Comparison of ENCODE assay signal across 12 cellular contexts in the genomic region with DNA sequence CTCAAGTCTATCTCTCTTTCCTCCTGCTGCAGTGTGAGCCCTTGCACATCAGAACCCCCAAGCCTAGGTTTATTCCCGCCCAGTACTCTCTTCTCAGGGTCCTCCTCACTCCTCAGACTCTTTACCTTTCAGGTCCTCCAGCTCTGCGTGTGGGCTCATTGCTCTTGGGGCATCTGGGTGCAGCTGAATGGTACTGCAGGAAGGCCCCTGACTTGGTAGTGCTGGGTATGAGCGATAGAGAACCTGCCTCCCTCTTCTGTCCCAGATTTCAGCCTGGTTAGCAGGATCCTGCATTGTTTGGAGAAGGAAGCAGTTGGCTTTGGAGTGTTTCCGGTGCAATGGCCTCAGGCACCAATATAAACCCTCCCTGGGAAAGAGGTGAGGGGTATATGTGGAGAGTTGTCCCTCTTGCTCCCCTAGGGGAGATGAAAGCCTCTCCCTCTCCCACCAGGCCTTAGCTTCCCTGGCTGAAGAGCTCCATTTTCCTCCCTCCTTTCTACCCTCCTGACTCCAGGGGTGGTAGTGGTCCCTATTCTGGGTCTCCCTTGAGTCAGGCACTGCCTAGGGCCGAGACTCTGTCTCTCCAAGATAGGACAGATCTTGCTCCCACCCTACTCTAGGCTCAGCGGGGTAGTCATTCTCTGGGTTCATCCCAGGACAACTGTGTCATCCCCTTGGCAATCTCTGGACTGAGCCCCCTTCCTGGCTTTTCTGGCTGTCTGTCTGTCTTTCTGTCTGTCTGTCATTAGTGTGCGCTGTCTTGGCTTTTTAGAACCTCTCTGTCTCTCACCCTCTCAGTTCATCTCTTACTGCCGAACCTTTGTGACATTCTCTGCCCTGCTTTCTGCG. TPM values are rescaled to one million over a fixed set of nuclear protein-coding genes. Genes with fewer than 3 reads are reported as not detected.
A peak's percentile ranks its signal among the peaks of the same experiment; 100 is the strongest.
DNase-seq lines count a peak whose midpoint lies in the region; ATAC-seq and TF ChIP-seq lines count a peak whose summit lies in the region.
"Had no signal": no experiment of that assay in that cellular context is flagged by ENCODE, and none has a peak within 500 bp of the region (broad histone marks: within the 10 kb centered on the region; RNA-seq: fewer than 3 reads in every experiment).

No MANE protein-coding gene starts in this region.

- H3K9me3 ChIP-seq in SK-N-SH (no peaks in the 10 kb centered on the region), mesodermal cell (ENCODE audit: control insufficient read depth, low read length) (no peaks in the 10 kb centered on the region)

- H3K9ac ChIP-seq in SK-N-SH, result no peak overlapping the region

- no peak for TF ChIP-seq EP300 in SK-N-SH (IDR thresholded peaks at IDR 0.05; ENCODE audit: borderline replicate concordance in 1 of 2, low read depth in 1 of 2, low read length in 1 of 2)

- peak; percentile 55 for DNase-seq in SK-N-SH
- DNase-seq in choroid plexus epithelial cell (ENCODE audit: low read depth), result no peak
- DNase-seq in type B pancreatic cell (ENCODE audit: extremely low spot score, unreplicated experiment), result no peak
- no peak for DNase-seq in KG1 (lab: John Stamatoyannopoulos, UW)
- DNase-seq in GF-D8 (lab: John Stamatoyannopoulos, UW), result no peak
- no peak for DNase-seq in activated CD4-positive, CD25-positive, alpha-beta regulatory T cell (lab: John Stamatoyannopoulos, UW)
- DNase-seq: activated CD4-positive, alpha-beta T cell treated with anti-CD3 and anti-CD28 coated beads, Interleukin-2, amount 10 ng/mL, durations not matched to agents 24 days and 14 days; NK-92 treated with Interleukin-12 subunit alpha and Interleukin-12 subunit beta, amount 100 ng/mL, for 24 hours had no signal

- no peak overlapping the region for H2AFZ ChIP-seq in SK-N-SH (ENCODE audit: low read depth)

- peaks cover 53% of the 10 kb centered on the region for H4K20me1 ChIP-seq in SK-N-SH (ENCODE audit: insufficient read depth)

- peaks cover 4% of the 10 kb centered on the region for H3F3A ChIP-seq in SK-N-SH (replicated peaks; ENCODE audit: insufficient read depth)

- POLR2A ChIA-PET in SK-N-SH (lab: Yijun Ruan, JAX), result interaction anchor here (0.5 to 1.4 kb wide), 3 partner anchors 15 to 399 kb away, joined by 3 to 7 read pairs (median 3); partner anchors contain the start of gene LRP1-AS

- H3K4me3 Mint-ChIP-seq in type B pancreatic cell, result peak overlapping the region; percentile 92
- H3K4me3 Mint-ChIP-seq: activated CD4-positive, alpha-beta T cell treated with anti-CD3 and anti-CD28 coated beads, Interleukin-2, amount 10 ng/mL, durations not matched to agents 24 days and 14 days; central memory CD8-positive, alpha-beta T cell had no signal

- ATAC-seq in SK-N-SH treated with all-trans-retinoic acid at 6 μM for 48 hours, result no peak

- no peaks in the 10 kb centered on the region for H3K27me3 ChIP-seq in SK-N-SH (ENCODE audit: insufficient read depth)

- no peaks in the 10 kb centered on the region for H3K9me3 Mint-ChIP-seq in type B pancreatic cell
- H3K9me3 Mint-ChIP-seq: activated CD4-positive, alpha-beta T cell treated with anti-CD3 and anti-CD28 coated beads, Interleukin-2, amount 10 ng/mL, durations not matched to agents 24 days and 14 days; central memory CD8-positive, alpha-beta T cell had no signal

- no peak for TF ChIP-seq CTCF in SK-N-SH (IDR thresholded peaks at IDR 0.05)
- TF ChIP-seq CTCF in choroid plexus epithelial cell (conservative IDR thresholded peaks at IDR 0.05; ENCODE audit: low read depth, low read length), result no peak
- no peak for TF ChIP-seq CTCF in type B pancreatic cell (conservative IDR thresholded peaks at IDR 0.05)

- CTCF ChIA-PET in SK-N-SH (lab: Yijun Ruan, JAX), result interaction anchor here (0.6 to 23.5 kb wide), 12 partner anchors 7 to 302 kb away, joined by 3 to 643 read pairs (median 4); partner anchors contain the start of gene INHBC

- no peaks in the 10 kb centered on the region for H3K36me3 ChIP-seq in SK-N-SH (replicated peaks in 1 of 2; ENCODE audit: control insufficient read depth in 1 of 2, insufficient read depth in 2 of 2, low read length in 1 of 2)
- H3K36me3 ChIP-seq in mesodermal cell (ENCODE audit: control insufficient read depth, insufficient read depth, low read length), result peaks cover 10% of the 10 kb centered on the region

- H3K9me2 ChIP-seq in SK-N-SH, result no peaks in the 10 kb centered on the region

- peak overlapping the region; percentile 99 for H3K4me2 ChIP-seq in SK-N-SH

- H3K27ac ChIP-seq in SK-N-SH (ENCODE audit: low read depth in 2 of 2, low read length in 1 of 2), result peak overlapping the region; percentile 30 to 60; a peak in 3 of 4 replicates
- H3K27ac ChIP-seq in mesodermal cell (ENCODE audit: low read depth, low read length, severe bottlenecking), result peak overlapping the region; percentile 59

- H3K36me3 Mint-ChIP-seq in type B pancreatic cell, result no peaks in the 10 kb centered on the region

- H3K4me1 ChIP-seq in SK-N-SH (ENCODE audit: control insufficient read depth in 1 of 2, insufficient read depth in 2 of 2, low read depth in 1 of 2, low read length in 1 of 2) (peaks cover 46 to 63% of the 10 kb centered on the region in 2 experiments), mesodermal cell (ENCODE audit: control insufficient read depth, insufficient read depth, low read length, poor library complexity, severe bottlenecking) (peaks cover 68% of the 10 kb centered on the region)

- 72% methylated on average over 9 of the region's 9 CpGs for WGBS in SK-N-SH (ENCODE audit: low lambda C conversion rate)
- 84 to 85% methylated on average over 7 of the region's 9 CpGs for whole genome bisulfite sequencing in mesodermal cell (ENCODE audit: insufficient coverage in 2 of 2), 2 experiments

- no peaks in the 10 kb centered on the region for H3K27me3 Mint-ChIP-seq in type B pancreatic cell

- H3K4me3 ChIP-seq in SK-N-SH (ENCODE audit: low read depth in 2 of 2, low read length in 1 of 2) (peak overlapping the region in 1 of 2 experiments; percentile 96; a peak in 1 of 4 replicates), choroid plexus epithelial cell (ENCODE audit: low read depth, low read length) (peak overlapping the region; percentile 85), mesodermal cell (ENCODE audit: extremely low read depth, insufficient read depth, low read length, poor library complexity, severe bottlenecking) (peak overlapping the region; percentile 15)

- peaks cover 65% of the 10 kb centered on the region for H3K4me1 Mint-ChIP-seq in type B pancreatic cell (ENCODE audit: unreplicated experiment)
- H3K4me1 Mint-ChIP-seq: central memory CD8-positive, alpha-beta T cell had no signal

- peak overlapping the region; percentile 27 for H3K27ac Mint-ChIP-seq in type B pancreatic cell
- H3K27ac Mint-ChIP-seq: activated CD4-positive, alpha-beta T cell treated with anti-CD3 and anti-CD28 coated beads, Interleukin-2, amount 10 ng/mL, durations not matched to agents 24 days and 14 days had no signal

- no peak for TF ChIP-seq RAD21 in SK-N-SH (IDR thresholded peaks at IDR 0.05; ENCODE audit: low read length)

- peaks cover 74% of the 10 kb centered on the region for H3K79me2 ChIP-seq in SK-N-SH (ENCODE audit: insufficient read depth)

TF ChIP-seq in SK-N-SH treated with all-trans-retinoic acid at 6 μM for 48 hours, 23 proteins besides CTCF, POLR2A, EP300 and RAD21 (continues in another document):
- TF ChIP-seq CSRNP3 (CRISPR knock-in tag; IDR thresholded peaks at IDR 0.05) (no peak), ZFP3 (CRISPR knock-in tag; IDR thresholded peaks at IDR 0.05) (no peak), ESRRG (CRISPR knock-in tag; IDR thresholded peaks at IDR 0.05) (no peak), ARNTL (CRISPR knock-in tag; IDR thresholded peaks at IDR 0.05; ENCODE audit: borderline replicate concordance, low read depth) (no peak), BACH2 (CRISPR knock-in tag; IDR thresholded peaks at IDR 0.05; ENCODE audit: borderline replicate concordance) (no peak)

RNA-seq across cellular contexts. Expression of gene LRP1, which starts 3.8 kb away (rescaled TPM):
- 18.8 and 55.0 TPM in 2 replicates for polyA plus RNA-seq in SK-N-SH (2012; rRNA removed)
- polyA plus RNA-seq in SK-N-SH (2012; cell fraction: cytosol; rRNA removed), result 22.3 and 34.9 TPM in 2 replicates
- polyA plus RNA-seq in SK-N-SH (2012; cell fraction: nucleus; rRNA removed), result 127 and 168 TPM in 2 replicates
- polyA plus RNA-seq in mesodermal cell (2013, experiment 1 of 2), result 90.4 TPM
- polyA plus RNA-seq in mesodermal cell (2013, experiment 2 of 2), result 68.9 TPM
- 96.4 and 138 TPM in 2 replicates for total RNA-seq in type B pancreatic cell (ENCODE audit: low replicate concordance)

RNA-seq across cellular contexts. Expression of gene LRP1-AS, which starts 15.3 kb away (rescaled TPM):
- polyA plus RNA-seq in SK-N-SH (2012; rRNA removed), result not detected in 2 replicates
- not detected in 2 replicates for polyA plus RNA-seq in SK-N-SH (2012; cell fraction: cytosol; rRNA removed)
- not detected in 2 replicates for polyA plus RNA-seq in SK-N-SH (2012; cell fraction: nucleus; rRNA removed)
- not detected for polyA plus RNA-seq in mesodermal cell (2013, experiment 1 of 2)
- not detected for polyA plus RNA-seq in mesodermal cell (2013, experiment 2 of 2)
- total RNA-seq in type B pancreatic cell (ENCODE audit: low replicate concordance), result not detected in 2 replicates
- total RNA-seq: A673; activated CD4-positive, alpha-beta T cell treated with anti-CD3 and anti-CD28 coated beads, Interleukin-2, amount 10 ng/mL, durations not matched to agents 24 days and 14 days had no signal

RNA-seq across cellular contexts. Expression of gene STAT6, which starts 21.0 kb away (rescaled TPM):
- polyA plus RNA-seq in SK-N-SH (2012; rRNA removed), result 0.15 and 0.42 TPM in 2 replicates
- polyA plus RNA-seq in SK-N-SH (2012; cell fraction: cytosol; rRNA removed), result 0.05 and 0.19 TPM in 2 replicates
- polyA plus RNA-seq in SK-N-SH (2012; cell fraction: nucleus; rRNA removed), result 0.73 and 0.83 TPM in 2 replicates
- 52.0 TPM for polyA plus RNA-seq in mesodermal cell (2013, experiment 1 of 2)
- 49.3 TPM for polyA plus RNA-seq in mesodermal cell (2013, experiment 2 of 2)
- total RNA-seq in type B pancreatic cell (ENCODE audit: low replicate concordance), result 83.4 and 167 TPM in 2 replicates

RNA-seq across cellular contexts. Expression of gene NAB2, which starts 43.2 kb away (rescaled TPM):
- 23.7 and 24.9 TPM in 2 replicates for polyA plus RNA-seq in SK-N-SH (2012; rRNA removed)
- 12.7 and 18.9 TPM in 2 replicates for polyA plus RNA-seq in SK-N-SH (2012; cell fraction: cytosol; rRNA removed)
- 24.3 and 28.0 TPM in 2 replicates for polyA plus RNA-seq in SK-N-SH (2012; cell fraction: nucleus; rRNA removed)
- 46.9 TPM for polyA plus RNA-seq in mesodermal cell (2013, experiment 1 of 2)
- polyA plus RNA-seq in mesodermal cell (2013, experiment 2 of 2), result 34.1 TPM
- 48.3 and 49.7 TPM in 2 replicates for total RNA-seq in type B pancreatic cell (ENCODE audit: low replicate concordance)

RNA-seq across cellular contexts. Expression of gene NEMP1, which starts 53.5 kb away (rescaled TPM):
- 6.2 and 8.8 TPM in 2 replicates for polyA plus RNA-seq in SK-N-SH (2012; rRNA removed)
- polyA plus RNA-seq in SK-N-SH (2012; cell fraction: cytosol; rRNA removed), result 7.0 and 7.1 TPM in 2 replicates
- 13.4 and 24.8 TPM in 2 replicates for polyA plus RNA-seq in SK-N-SH (2012; cell fraction: nucleus; rRNA removed)
- 21.3 TPM for polyA plus RNA-seq in mesodermal cell (2013, experiment 1 of 2)
- 19.8 TPM for polyA plus RNA-seq in mesodermal cell (2013, experiment 2 of 2)
- total RNA-seq in type B pancreatic cell (ENCODE audit: low replicate concordance), result 17.4 and 32.0 TPM in 2 replicates
